ENCODE assay signal across 8 cellular contexts in the genomic region with DNA sequence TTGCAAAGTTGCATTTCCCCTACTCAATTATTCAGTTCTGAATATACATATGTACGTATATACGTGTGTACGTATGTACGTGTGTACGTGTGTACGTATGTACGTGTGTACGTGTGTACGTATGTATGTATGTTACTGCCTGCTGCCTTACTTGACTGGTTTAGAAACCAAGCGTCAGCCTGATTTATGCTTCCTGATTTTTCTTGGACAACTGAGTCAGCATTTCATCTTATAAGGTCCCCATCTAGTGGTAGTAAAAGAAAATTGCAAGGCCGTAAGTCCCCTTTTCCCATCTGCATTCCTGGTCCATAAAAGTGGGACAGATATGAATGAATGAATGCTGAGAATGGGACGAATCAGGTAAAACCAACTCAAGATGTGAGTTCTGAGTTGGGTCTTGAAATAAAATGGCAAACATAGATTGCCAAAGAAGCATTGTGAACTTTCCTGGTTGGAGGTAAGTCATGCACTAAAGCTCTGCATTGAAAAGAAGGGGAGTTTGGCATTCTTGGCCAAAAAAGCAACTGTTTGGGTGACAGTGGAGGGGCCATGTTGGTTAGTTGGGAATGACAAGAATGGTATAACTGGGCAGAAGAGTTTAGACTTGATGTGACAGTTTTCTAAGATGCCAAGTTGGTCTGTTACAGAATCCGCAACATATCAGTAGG.
DNase-seq lines count a peak whose midpoint lies in the region; ATAC-seq and TF ChIP-seq lines count a peak whose summit lies in the region.

No MANE protein-coding gene starts in this region.

- no peak overlapping the region for H3K27ac ChIP-seq in brain microvascular endothelial cell
- no peak overlapping the region for H3K27ac ChIP-seq in left lung

- no peak overlapping the region for H3K4me3 ChIP-seq in brain microvascular endothelial cell (ENCODE audit: low read depth, low read length)
- H3K4me3 ChIP-seq in left lung: no peak overlapping the region

- in situ Hi-C loops in brain microvascular endothelial cell (cut with HindIII; ENCODE audit: low pct_ligation_motif_present, low sequenced_read_pairs): loop anchor here (25.0 kb wide), 1 partner anchor 341 kb away; no protein-coding TSS in a partner anchor

- ATAC-seq in left lung: peak; percentile 80

- TF ChIP-seq CTCF in brain microvascular endothelial cell (IDR thresholded peaks at IDR 0.05; ENCODE audit: low read depth, low read length, missing control alignments) (peak; percentile 72), left lung (IDR thresholded peaks at IDR 0.05) (peak; percentile 65 to 75)

- no peaks in the 10 kb centered on the region for H3K27me3 ChIP-seq in brain microvascular endothelial cell (replicated peaks)
- no peaks in the 10 kb centered on the region for H3K27me3 ChIP-seq in left lung

- H3K36me3 ChIP-seq in brain microvascular endothelial cell (replicated peaks) (no peaks in the 10 kb centered on the region), left lung (no peaks in the 10 kb centered on the region)

- DNase-seq in NOMO-1 treated with DMSO at 0.1 percent for 48 hours (lab: John Stamatoyannopoulos, UW; ENCODE audit: unreplicated experiment): peak; percentile 19
- DNase-seq in NOMO-1 treated with dmso at 0.1 percent for 144 hours (lab: John Stamatoyannopoulos, UW; ENCODE audit: unreplicated experiment): no peak
- DNase-seq in NCI-H2171 (lab: John Stamatoyannopoulos, UW): peak; percentile 24
- DNase-seq in brain microvascular endothelial cell: peak; percentile 19
- no peak for DNase-seq in left lung
- no peak for DNase-seq in activated CD8-positive, alpha-beta memory T cell treated with anti-CD3 and anti-CD28 coated beads for 24 hours
- no peak for DNase-seq in NCI-H446 treated with DMSO at 0.1 percent for 48 hours (lab: John Stamatoyannopoulos, UW)
- no peak for DNase-seq in stimulated activated CD4-positive, alpha-beta T cell treated with anti-CD3 and anti-CD28 coated beads, Interleukin-1b, Interleukin-23, amount 100 ng/mL, for 48 hours

- H3K4me1 ChIP-seq in left lung: no peaks in the 10 kb centered on the region

- no peaks in the 10 kb centered on the region for H3K9me3 ChIP-seq in left lung

- intact Hi-C loops in left lung (cut with DNase I): loop anchor here in 1 of 2 donors (5.0 kb wide), 1 partner anchor 341 kb away; no protein-coding TSS in a partner anchor

Comparison
In these comparisons a context has a peak if more than half of its experiments do, and no peak if none do; other contexts are left out.
1. DNase-seq: peak in NOMO-1 treated with DMSO at 0.1 percent for 48 hours (single experiment), NCI-H2171 (single experiment) and brain microvascular endothelial cell (single experiment); none in NOMO-1 treated with dmso at 0.1 percent for 144 hours (single experiment), left lung (0 of 2), activated CD8-positive, alpha-beta memory T cell treated with anti-CD3 and anti-CD28 coated beads for 24 hours (single experiment), NCI-H446 treated with DMSO at 0.1 percent for 48 hours (single experiment) and stimulated activated CD4-positive, alpha-beta T cell treated with anti-CD3 and anti-CD28 coated beads, Interleukin-1b, Interleukin-23, amount 100 ng/mL, for 48 hours (single experiment).